Comparison of ENCODE assay signal across 1 cellular context in the genomic region with DNA sequence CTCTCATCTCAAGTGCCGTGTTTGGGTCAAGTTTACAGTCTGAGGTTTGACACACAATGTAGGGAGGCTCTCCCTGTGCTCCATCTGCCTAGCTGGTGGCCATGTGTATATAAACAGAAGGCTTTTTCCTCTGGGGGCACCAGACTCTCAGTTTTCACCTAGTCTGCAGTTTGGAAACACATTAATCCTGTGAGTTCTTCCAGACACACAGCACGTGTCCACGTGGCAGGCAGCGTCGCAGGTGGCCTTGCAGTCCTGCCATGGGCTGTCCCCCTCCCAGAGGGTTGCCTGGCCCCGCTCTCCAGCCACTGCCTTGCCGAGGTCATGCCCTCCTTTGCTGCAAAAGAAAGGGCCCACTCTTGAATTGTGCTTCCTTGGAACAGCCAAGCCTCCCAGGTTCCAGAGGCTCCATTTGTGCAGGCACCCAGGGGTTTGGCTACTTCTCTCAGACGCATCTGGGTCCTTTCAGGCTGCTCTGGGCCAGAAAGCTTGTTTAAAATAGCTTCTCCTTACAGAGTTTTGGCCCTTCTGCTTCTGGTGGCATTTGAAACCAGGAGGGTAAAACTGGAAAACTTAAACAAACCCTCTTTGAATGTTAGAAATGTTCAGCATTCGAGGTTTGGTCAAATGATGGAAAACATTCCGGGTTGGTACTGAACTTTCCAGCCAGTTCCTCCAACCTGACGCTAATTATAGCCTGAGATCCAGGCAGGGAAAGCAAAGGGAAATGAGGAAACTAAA.
A peak's percentile ranks its signal among the peaks of the same experiment; 100 is the strongest.
TF ChIP-seq lines count a peak whose summit lies in the region.

No MANE protein-coding gene starts in this region.

TF ChIP-seq in HepG2, 621 proteins besides CTCF, POLR2A, EP300 and RAD21 (continues in another document):
- TF ChIP-seq, protein P1, sequence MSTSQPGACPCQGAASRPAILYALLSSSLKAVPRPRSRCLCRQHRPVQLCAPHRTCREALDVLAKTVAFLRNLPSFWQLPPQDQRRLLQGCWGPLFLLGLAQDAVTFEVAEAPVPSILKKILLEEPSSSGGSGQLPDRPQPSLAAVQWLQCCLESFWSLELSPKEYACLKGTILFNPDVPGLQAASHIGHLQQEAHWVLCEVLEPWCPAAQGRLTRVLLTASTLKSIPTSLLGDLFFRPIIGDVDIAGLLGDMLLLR (CRISPR knock-in tag; IDR thresholded peaks at IDR 0.05): no peak
- TF ChIP-seq ZNF792 (CRISPR knock-in tag; IDR thresholded peaks at IDR 0.05) (no peak), STAG1 (CRISPR knock-in tag; IDR thresholded peaks at IDR 0.05) (peak; percentile 55), NR1H2 (CRISPR knock-in tag; IDR thresholded peaks at IDR 0.05; ENCODE audit: borderline replicate concordance, low read depth) (0 out of 2 replicates have a peak, but pooled peaks have one; percentile 71), NFKB2 (CRISPR knock-in tag; IDR thresholded peaks at IDR 0.05; ENCODE audit: borderline replicate concordance) (peak; percentile 68; the same call in 1 of the 2 replicates), SMAD9 (CRISPR knock-in tag; IDR thresholded peaks at IDR 0.05) (no peak), HDAC1 (CRISPR knock-in tag; IDR thresholded peaks at IDR 0.05) (no peak), ZNF709 (CRISPR knock-in tag; IDR thresholded peaks at IDR 0.05) (no peak), TEAD2 (CRISPR knock-in tag; IDR thresholded peaks at IDR 0.05) (peak; percentile 69; the same call in 1 of the 2 replicates), IRF2 (CRISPR knock-in tag; IDR thresholded peaks at IDR 0.05) (no peak), HOXA5 (CRISPR knock-in tag; IDR thresholded peaks at IDR 0.05) (0 out of 2 replicates have a peak, but pooled peaks have one; percentile 43), FOXC1 (CRISPR knock-in tag; IDR thresholded peaks at IDR 0.05; ENCODE audit: borderline replicate concordance) (peak; percentile 51; the same call in 1 of the 2 replicates), BORCS8-MEF2B (CRISPR knock-in tag; IDR thresholded peaks at IDR 0.05) (peak; percentile 66; the same call in 1 of the 2 replicates), ZBTB7A (CRISPR knock-in tag; IDR thresholded peaks at IDR 0.05) (peak; percentile 76), FOXP1 (IDR thresholded peaks at IDR 0.05) (no peak), FOXP1 (CRISPR knock-in tag; IDR thresholded peaks at IDR 0.05) (0 out of 2 replicates have a peak, but pooled peaks have one; percentile 22), KLF13 (CRISPR knock-in tag; IDR thresholded peaks at IDR 0.05) (no peak), ZNF552 (CRISPR knock-in tag; IDR thresholded peaks at IDR 0.05; ENCODE audit: borderline replicate concordance) (0 out of 2 replicates have a peak, but pooled peaks have one; percentile 69), MAZ (IDR thresholded peaks at IDR 0.05; ENCODE audit: borderline replicate concordance, low read depth, low read length) (no peak), MAZ (CRISPR knock-in tag; IDR thresholded peaks at IDR 0.05; ENCODE audit: low read depth) (peak; percentile 35; the same call in 1 of the 2 replicates), PHF21A (CRISPR knock-in tag; IDR thresholded peaks at IDR 0.05) (no peak), ZNF766 (CRISPR knock-in tag; IDR thresholded peaks at IDR 0.05; ENCODE audit: borderline replicate concordance) (0 out of 2 replicates have a peak, but pooled peaks have one; percentile 33), ZNF484 (CRISPR knock-in tag; IDR thresholded peaks at IDR 0.05; ENCODE audit: borderline replicate concordance, low read depth) (no peak), ZNF589 (CRISPR knock-in tag; conservative IDR thresholded peaks at IDR 0.05) (no peak), RFX1 (IDR thresholded peaks at IDR 0.05) (no peak), JARID2 (CRISPR knock-in tag; IDR thresholded peaks at IDR 0.05; ENCODE audit: insufficient replicate concordance) (no peak), SETDB1 (CRISPR knock-in tag; IDR thresholded peaks at IDR 0.05; ENCODE audit: borderline replicate concordance) (no peak), PPARG (CRISPR knock-in tag; conservative IDR thresholded peaks at IDR 0.05) (no peak), SNAPC2 (CRISPR knock-in tag; IDR thresholded peaks at IDR 0.05) (no peak), ZNF562 (CRISPR knock-in tag; IDR thresholded peaks at IDR 0.05; ENCODE audit: borderline replicate concordance) (no peak), SATB2 (CRISPR knock-in tag; IDR thresholded peaks at IDR 0.05) (0 out of 2 replicates have a peak, but pooled peaks have one; percentile 27)
- TF ChIP-seq, protein P2, sequence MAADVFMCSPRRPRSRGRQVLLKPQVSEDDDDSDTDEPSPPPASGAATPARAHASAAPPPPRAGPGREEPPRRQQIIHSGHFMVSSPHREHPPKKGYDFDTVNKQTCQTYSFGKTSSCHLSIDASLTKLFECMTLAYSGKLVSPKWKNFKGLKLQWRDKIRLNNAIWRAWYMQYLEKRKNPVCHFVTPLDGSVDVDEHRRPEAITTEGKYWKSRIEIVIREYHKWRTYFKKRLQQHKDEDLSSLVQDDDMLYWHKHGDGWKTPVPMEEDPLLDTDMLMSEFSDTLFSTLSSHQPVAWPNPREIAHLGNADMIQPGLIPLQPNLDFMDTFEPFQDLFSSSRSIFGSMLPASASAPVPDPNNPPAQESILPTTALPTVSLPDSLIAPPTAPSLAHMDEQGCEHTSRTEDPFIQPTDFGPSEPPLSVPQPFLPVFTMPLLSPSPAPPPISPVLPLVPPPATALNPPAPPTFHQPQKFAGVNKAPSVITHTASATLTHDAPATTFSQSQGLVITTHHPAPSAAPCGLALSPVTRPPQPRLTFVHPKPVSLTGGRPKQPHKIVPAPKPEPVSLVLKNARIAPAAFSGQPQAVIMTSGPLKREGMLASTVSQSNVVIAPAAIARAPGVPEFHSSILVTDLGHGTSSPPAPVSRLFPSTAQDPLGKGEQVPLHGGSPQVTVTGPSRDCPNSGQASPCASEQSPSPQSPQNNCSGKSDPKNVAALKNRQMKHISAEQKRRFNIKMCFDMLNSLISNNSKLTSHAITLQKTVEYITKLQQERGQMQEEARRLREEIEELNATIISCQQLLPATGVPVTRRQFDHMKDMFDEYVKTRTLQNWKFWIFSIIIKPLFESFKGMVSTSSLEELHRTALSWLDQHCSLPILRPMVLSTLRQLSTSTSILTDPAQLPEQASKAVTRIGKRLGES (CRISPR knock-in tag; IDR thresholded peaks at IDR 0.05; ENCODE audit: borderline replicate concordance): peak; percentile 71
- TF ChIP-seq, protein P3, sequence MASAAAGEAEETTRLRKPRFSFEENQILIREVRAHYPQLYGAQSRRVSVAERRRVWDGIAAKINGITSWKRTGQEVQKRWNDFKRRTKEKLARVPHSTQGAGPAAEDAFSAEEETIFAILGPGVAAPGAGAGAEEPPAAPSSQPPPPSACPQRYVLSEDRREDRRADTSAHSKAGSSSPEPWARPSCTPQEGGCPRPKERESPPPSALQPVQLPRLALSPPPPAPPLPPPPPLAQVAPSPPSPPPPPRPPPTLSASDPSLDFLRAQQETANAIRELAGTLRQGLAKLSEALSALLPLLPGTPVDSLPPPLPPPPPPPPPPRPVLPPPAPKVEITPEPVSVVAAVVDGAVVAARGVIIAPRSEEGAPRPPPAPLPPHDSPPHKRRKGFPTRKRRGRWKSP (CRISPR knock-in tag; IDR thresholded peaks at IDR 0.05): peak; percentile 72; the same call in 1 of the 2 replicates
- TF ChIP-seq, protein P4, sequence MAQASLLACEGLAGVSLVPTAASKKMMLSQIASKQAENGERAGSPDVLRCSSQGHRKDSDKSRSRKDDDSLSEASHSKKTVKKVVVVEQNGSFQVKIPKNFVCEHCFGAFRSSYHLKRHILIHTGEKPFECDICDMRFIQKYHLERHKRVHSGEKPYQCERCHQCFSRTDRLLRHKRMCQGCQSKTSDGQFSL (CRISPR knock-in tag; IDR thresholded peaks at IDR 0.05): no peak
- TF ChIP-seq, protein P5, sequence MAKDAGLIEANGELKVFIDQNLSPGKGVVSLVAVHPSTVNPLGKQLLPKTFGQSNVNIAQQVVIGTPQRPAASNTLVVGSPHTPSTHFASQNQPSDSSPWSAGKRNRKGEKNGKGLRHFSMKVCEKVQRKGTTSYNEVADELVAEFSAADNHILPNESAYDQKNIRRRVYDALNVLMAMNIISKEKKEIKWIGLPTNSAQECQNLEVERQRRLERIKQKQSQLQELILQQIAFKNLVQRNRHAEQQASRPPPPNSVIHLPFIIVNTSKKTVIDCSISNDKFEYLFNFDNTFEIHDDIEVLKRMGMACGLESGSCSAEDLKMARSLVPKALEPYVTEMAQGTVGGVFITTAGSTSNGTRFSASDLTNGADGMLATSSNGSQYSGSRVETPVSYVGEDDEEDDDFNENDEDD (CRISPR knock-in tag; IDR thresholded peaks at IDR 0.05; ENCODE audit: borderline replicate concordance): peak; percentile 87; the same call in 1 of the 2 replicates
- TF ChIP-seq, protein P6, sequence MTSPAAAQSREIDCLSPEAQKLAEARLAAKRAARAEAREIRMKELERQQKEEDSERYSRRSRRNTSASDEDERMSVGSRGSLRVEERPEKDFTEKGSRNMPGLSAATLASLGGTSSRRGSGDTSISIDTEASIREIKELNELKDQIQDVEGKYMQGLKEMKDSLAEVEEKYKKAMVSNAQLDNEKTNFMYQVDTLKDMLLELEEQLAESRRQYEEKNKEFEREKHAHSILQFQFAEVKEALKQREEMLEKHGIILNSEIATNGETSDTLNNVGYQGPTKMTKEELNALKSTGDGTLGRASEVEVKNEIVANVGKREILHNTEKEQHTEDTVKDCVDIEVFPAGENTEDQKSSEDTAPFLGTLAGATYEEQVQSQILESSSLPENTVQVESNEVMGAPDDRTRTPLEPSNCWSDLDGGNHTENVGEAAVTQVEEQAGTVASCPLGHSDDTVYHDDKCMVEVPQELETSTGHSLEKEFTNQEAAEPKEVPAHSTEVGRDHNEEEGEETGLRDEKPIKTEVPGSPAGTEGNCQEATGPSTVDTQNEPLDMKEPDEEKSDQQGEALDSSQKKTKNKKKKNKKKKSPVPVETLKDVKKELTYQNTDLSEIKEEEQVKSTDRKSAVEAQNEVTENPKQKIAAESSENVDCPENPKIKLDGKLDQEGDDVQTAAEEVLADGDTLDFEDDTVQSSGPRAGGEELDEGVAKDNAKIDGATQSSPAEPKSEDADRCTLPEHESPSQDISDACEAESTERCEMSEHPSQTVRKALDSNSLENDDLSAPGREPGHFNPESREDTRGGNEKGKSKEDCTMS (CRISPR knock-in tag; conservative IDR thresholded peaks at IDR 0.05): no peak
- TF ChIP-seq, protein P7, sequence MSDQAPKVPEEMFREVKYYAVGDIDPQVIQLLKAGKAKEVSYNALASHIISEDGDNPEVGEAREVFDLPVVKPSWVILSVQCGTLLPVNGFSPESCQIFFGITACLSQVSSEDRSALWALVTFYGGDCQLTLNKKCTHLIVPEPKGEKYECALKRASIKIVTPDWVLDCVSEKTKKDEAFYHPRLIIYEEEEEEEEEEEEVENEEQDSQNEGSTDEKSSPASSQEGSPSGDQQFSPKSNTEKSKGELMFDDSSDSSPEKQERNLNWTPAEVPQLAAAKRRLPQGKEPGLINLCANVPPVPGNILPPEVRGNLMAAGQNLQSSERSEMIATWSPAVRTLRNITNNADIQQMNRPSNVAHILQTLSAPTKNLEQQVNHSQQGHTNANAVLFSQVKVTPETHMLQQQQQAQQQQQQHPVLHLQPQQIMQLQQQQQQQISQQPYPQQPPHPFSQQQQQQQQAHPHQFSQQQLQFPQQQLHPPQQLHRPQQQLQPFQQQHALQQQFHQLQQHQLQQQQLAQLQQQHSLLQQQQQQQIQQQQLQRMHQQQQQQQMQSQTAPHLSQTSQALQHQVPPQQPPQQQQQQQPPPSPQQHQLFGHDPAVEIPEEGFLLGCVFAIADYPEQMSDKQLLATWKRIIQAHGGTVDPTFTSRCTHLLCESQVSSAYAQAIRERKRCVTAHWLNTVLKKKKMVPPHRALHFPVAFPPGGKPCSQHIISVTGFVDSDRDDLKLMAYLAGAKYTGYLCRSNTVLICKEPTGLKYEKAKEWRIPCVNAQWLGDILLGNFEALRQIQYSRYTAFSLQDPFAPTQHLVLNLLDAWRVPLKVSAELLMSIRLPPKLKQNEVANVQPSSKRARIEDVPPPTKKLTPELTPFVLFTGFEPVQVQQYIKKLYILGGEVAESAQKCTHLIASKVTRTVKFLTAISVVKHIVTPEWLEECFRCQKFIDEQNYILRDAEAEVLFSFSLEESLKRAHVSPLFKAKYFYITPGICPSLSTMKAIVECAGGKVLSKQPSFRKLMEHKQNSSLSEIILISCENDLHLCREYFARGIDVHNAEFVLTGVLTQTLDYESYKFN (CRISPR knock-in tag; conservative IDR thresholded peaks at IDR 0.05): no peak
- TF ChIP-seq, protein P8, sequence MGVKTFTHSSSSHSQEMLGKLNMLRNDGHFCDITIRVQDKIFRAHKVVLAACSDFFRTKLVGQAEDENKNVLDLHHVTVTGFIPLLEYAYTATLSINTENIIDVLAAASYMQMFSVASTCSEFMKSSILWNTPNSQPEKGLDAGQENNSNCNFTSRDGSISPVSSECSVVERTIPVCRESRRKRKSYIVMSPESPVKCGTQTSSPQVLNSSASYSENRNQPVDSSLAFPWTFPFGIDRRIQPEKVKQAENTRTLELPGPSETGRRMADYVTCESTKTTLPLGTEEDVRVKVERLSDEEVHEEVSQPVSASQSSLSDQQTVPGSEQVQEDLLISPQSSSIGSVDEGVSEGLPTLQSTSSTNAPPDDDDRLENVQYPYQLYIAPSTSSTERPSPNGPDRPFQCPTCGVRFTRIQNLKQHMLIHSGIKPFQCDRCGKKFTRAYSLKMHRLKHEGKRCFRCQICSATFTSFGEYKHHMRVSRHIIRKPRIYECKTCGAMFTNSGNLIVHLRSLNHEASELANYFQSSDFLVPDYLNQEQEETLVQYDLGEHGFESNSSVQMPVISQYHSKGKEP (CRISPR knock-in tag; IDR thresholded peaks at IDR 0.05): no peak
- TF ChIP-seq, protein P9, sequence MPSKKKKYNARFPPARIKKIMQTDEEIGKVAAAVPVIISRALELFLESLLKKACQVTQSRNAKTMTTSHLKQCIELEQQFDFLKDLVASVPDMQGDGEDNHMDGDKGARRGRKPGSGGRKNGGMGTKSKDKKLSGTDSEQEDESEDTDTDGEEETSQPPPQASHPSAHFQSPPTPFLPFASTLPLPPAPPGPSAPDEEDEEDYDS (CRISPR knock-in tag; IDR thresholded peaks at IDR 0.05): no peak
- TF ChIP-seq, protein P10, sequence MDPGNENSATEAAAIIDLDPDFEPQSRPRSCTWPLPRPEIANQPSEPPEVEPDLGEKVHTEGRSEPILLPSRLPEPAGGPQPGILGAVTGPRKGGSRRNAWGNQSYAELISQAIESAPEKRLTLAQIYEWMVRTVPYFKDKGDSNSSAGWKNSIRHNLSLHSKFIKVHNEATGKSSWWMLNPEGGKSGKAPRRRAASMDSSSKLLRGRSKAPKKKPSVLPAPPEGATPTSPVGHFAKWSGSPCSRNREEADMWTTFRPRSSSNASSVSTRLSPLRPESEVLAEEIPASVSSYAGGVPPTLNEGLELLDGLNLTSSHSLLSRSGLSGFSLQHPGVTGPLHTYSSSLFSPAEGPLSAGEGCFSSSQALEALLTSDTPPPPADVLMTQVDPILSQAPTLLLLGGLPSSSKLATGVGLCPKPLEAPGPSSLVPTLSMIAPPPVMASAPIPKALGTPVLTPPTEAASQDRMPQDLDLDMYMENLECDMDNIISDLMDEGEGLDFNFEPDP (CRISPR knock-in tag; conservative IDR thresholded peaks at IDR 0.05): no peak
